In genomic region chr2:12044857-12045256, GRCh38 we compare ENCODE assay signal across 10 cellular contexts.
DNase-seq lines count a peak whose midpoint lies in the region; ATAC-seq lines count a peak whose summit lies in the region.
"Had no signal": no experiment of that assay in that cellular context is flagged by ENCODE, and none has a peak within 500 bp of the region (broad histone marks: within the 10 kb centered on the region; RNA-seq: fewer than 3 reads in every experiment).

No MANE protein-coding gene starts in this region.

- peak overlapping the region; percentile 26 for H3K4me3 Mint-ChIP-seq in activated CD4-positive, alpha-beta T cell treated with anti-CD3 and anti-CD28 coated beads, Interleukin-2, amount 10 ng/mL, durations not matched to agents 24 days and 14 days
- peak overlapping the region; percentile 28 to 85 (median 63) for H3K4me3 Mint-ChIP-seq in immature natural killer cell

- peaks cover 13% of the 10 kb centered on the region for H3K4me1 Mint-ChIP-seq in activated CD4-positive, alpha-beta T cell treated with anti-CD3 and anti-CD28 coated beads, Interleukin-2, amount 10 ng/mL, durations not matched to agents 24 days and 14 days
- H3K4me1 Mint-ChIP-seq in immature natural killer cell: peaks cover 76 to 97% of the 10 kb centered on the region in 2 donors

- no peaks in the 10 kb centered on the region for H3K36me3 Mint-ChIP-seq in activated CD4-positive, alpha-beta T cell treated with anti-CD3 and anti-CD28 coated beads, Interleukin-2, amount 10 ng/mL, durations not matched to agents 24 days and 14 days (ENCODE audit: low read depth)
- peaks cover 0 to 32% (median 3%) of the 10 kb centered on the region in 3 donors for H3K36me3 Mint-ChIP-seq in immature natural killer cell

- H3K9me3 Mint-ChIP-seq in activated CD4-positive, alpha-beta T cell treated with anti-CD3 and anti-CD28 coated beads, Interleukin-2, amount 10 ng/mL, durations not matched to agents 24 days and 14 days: peaks cover 10% of the 10 kb centered on the region
- no peaks in the 10 kb centered on the region for H3K9me3 Mint-ChIP-seq in immature natural killer cell

- intact Hi-C loops in activated CD4-positive, alpha-beta T cell treated with anti-CD3 and anti-CD28 coated beads, Interleukin-2, amount 10 ng/mL, durations not matched to agents 24 days and 14 days (cut with micrococcal nuclease): no loop called here

- peak; percentile 79 for DNase-seq in activated CD4-positive, alpha-beta T cell treated with anti-CD3 and anti-CD28 coated beads, Interleukin-2, amount 10 ng/mL, durations not matched to agents 24 days and 14 days
- DNase-seq in activated CD4-positive, alpha-beta T cell treated with anti-CD3 and anti-CD28 coated beads for 4 hours: no peak
- DNase-seq in immature natural killer cell (peak; percentile 46 to 62 (median 57)), NCI-H510A treated with DMSO at 0.1 percent for 48 hours (lab: John Stamatoyannopoulos, UW) (no peak), pons (ENCODE audit: low spot score) (no peak)
- DNase-seq in stimulated activated CD8-positive, alpha-beta memory T cell treated with anti-CD3 and anti-CD28 coated beads, Interleukin-4, amount 100 ng/mL, for 48 hours: no peak
- DNase-seq: NCI-H226 had no signal

- peak; percentile 59 for ATAC-seq in GM21529 (IDR thresholded peaks at IDR 0.05; ENCODE audit: unreplicated experiment)
- peak; percentile 40 for ATAC-seq in HG03521 (IDR thresholded peaks at IDR 0.05; ENCODE audit: unreplicated experiment)
- ATAC-seq: A549 had no signal

- H3K27ac Mint-ChIP-seq in activated CD4-positive, alpha-beta T cell treated with anti-CD3 and anti-CD28 coated beads, Interleukin-2, amount 10 ng/mL, durations not matched to agents 24 days and 14 days: no peak overlapping the region
- peak overlapping the region in 4 of 6 donors; percentile 13 to 77 (median 45) for H3K27ac Mint-ChIP-seq in immature natural killer cell

- H3K27me3 Mint-ChIP-seq in activated CD4-positive, alpha-beta T cell treated with anti-CD3 and anti-CD28 coated beads, Interleukin-2, amount 10 ng/mL, durations not matched to agents 24 days and 14 days: peaks cover 3% of the 10 kb centered on the region
- H3K27me3 Mint-ChIP-seq in immature natural killer cell (ENCODE audit: low read depth in 3 of 3): peaks cover 12 to 59% (median 21%) of the 10 kb centered on the region in 3 donors

Comparison
In these comparisons a context has a peak if more than half of its experiments do, and no peak if none do; other contexts are left out.
1. DNase-seq: peak in activated CD4-positive, alpha-beta T cell treated with anti-CD3 and anti-CD28 coated beads, Interleukin-2, amount 10 ng/mL, durations not matched to agents 24 days and 14 days (single experiment) and immature natural killer cell (3 of 3); none in activated CD4-positive, alpha-beta T cell treated with anti-CD3 and anti-CD28 coated beads for 4 hours (0 of 2), NCI-H510A treated with DMSO at 0.1 percent for 48 hours (single experiment), stimulated activated CD8-positive, alpha-beta memory T cell treated with anti-CD3 and anti-CD28 coated beads, Interleukin-4, amount 100 ng/mL, for 48 hours (single experiment) and pons (single experiment).